8 cellular contexts compared by ENCODE assay signal in the genomic region with DNA sequence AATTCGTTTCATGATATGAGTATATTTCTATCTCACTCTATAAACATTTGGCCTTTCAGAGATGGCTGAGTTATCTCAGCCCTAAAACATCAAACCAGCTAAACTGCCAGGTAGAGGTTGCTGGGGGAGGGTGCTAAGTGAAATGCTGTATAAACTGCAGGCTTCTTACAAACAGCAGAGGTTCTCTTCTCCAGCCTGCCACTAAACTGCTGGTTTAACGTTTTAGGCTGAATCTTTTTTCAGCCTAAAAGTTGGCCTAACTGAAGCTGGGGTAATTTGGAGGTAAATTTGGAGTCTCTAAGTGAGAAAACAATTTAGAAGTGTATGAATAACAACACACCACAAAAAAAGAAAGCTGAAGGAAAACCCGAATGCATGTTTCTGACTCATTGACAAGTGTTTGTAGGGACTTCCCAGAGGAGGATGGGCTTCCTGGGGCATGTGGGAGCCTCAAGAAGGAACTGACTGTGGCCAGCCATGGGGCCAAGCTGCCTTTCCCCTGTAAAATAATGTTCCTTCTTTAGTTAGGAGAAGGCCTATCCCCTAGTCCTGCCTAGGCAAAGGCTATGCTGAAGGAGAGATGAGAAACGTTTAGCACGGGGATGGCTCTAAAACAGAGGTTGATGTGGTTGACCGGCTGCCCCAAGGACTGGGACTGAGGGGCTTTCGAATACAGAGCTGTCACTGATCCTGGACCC. TPM values are rescaled to one million over a fixed set of nuclear protein-coding genes. Genes with fewer than 3 reads are reported as not detected.
DNase-seq lines count a peak whose midpoint lies in the region; ATAC-seq, FAIRE-seq and TF ChIP-seq lines count a peak whose summit lies in the region.

No MANE protein-coding gene starts in this region.

- H3K9me3 ChIP-seq in right lobe of liver (no peaks in the 10 kb centered on the region), HepG2 (ENCODE audit: low read length) (no peaks in the 10 kb centered on the region), mesenchymal stem cell (ENCODE audit: control insufficient read depth, low read length) (no peaks in the 10 kb centered on the region)

- peak overlapping the region; percentile 67 to 73 for H3K18ac ChIP-seq in mesenchymal stem cell (ENCODE audit: low read depth in 1 of 2, low read length in 2 of 2)

- peak in 3 of 4 donors; percentile 11 to 65 (median 34) for ATAC-seq in right lobe of liver
- ATAC-seq in HepG2 = no peak
- peak; percentile 59 for ATAC-seq in HG03442 (IDR thresholded peaks at IDR 0.05; ENCODE audit: unreplicated experiment)

- no peaks in the 10 kb centered on the region for H3K27me3 ChIP-seq in right lobe of liver
- H3K27me3 ChIP-seq in HepG2 (ENCODE audit: control insufficient read depth in 1 of 2, insufficient read depth in 2 of 2, low read length in 2 of 2) = peaks cover 0 to 20% of the 10 kb centered on the region in 2 experiments; a peak in 3 of 5 replicates
- H3K27me3 ChIP-seq in mesenchymal stem cell (ENCODE audit: control insufficient read depth in 1 of 2, insufficient read depth in 1 of 2, low read length in 2 of 2) = no peaks in the 10 kb centered on the region

- no peaks in the 10 kb centered on the region for H4K20me1 ChIP-seq in HepG2 (ENCODE audit: insufficient read depth, low read length)

- no peak overlapping the region for H2BK120ac ChIP-seq in mesenchymal stem cell (ENCODE audit: low read depth, low read length)

- H2AFZ ChIP-seq in HepG2 (ENCODE audit: low read length) (no peak overlapping the region), mesenchymal stem cell (ENCODE audit: low read depth, low read length) (no peak overlapping the region)

- TF ChIP-seq POLR2A in right lobe of liver (IDR thresholded peaks at IDR 0.05) (no peak), HepG2 (IDR thresholded peaks at IDR 0.05; ENCODE audit: insufficient read depth in 1 of 2, low read depth in 2 of 2, low read length in 2 of 2) (no peak)

- no peak overlapping the region for H4K91ac ChIP-seq in mesenchymal stem cell (ENCODE audit: low read length)

- no peak for TF ChIP-seq RAD21 in HepG2 (CRISPR knock-in tag; IDR thresholded peaks at IDR 0.05)

- no TSS peak for BruUV-seq in HepG2 (replicated peaks; lab: Mats Ljungman, UMichigan)

- H3K4me2 ChIP-seq in HepG2 (ENCODE audit: low read depth, low read length) (no peak overlapping the region), mesenchymal stem cell (ENCODE audit: low read length, poor library complexity, severe bottlenecking) (no peak overlapping the region)

- no peaks in the 10 kb centered on the region for H3K4me1 ChIP-seq in right lobe of liver
- no peaks in the 10 kb centered on the region for H3K4me1 ChIP-seq in HepG2 (ENCODE audit: insufficient read depth, low read length)
- peaks cover 6% of the 10 kb centered on the region for H3K4me1 ChIP-seq in mesenchymal stem cell (ENCODE audit: control insufficient read depth, insufficient read depth, low read depth, low read length)

- peak overlapping the region; percentile 3 for H2BK5ac ChIP-seq in mesenchymal stem cell (ENCODE audit: low read depth, low read length, poor library complexity, severe bottlenecking)

- intact Hi-C loops in right lobe of liver (cut with DNase I) = no loop called here
- intact Hi-C loops in HepG2 (cut with micrococcal nuclease; ENCODE audit: unreplicated experiment) = no loop called here

- in situ Hi-C loops in HepG2 (cut with HindIII; ENCODE audit: extremely low pct_ligation_motif_present, low pct_unique_long_range_greater_than_20kb) = no loop called here

- DNase-seq in right lobe of liver = peak in 1 of 3 donors; percentile 28
- DNase-seq in HepG2 (ENCODE audit: low spot score) = no peak
- peak; percentile 70 for DNase-seq in activated CD8-positive, alpha-beta memory T cell treated with anti-CD3 and anti-CD28 coated beads, Interleukin-2, amount 50 U/mL, for 48 hours
- peak; percentile 81 for DNase-seq in mesenchymal stem cell
- DNase-seq in KG1 (lab: John Stamatoyannopoulos, UW) = no peak
- DNase-seq in SK-N-DZ (ENCODE audit: low spot score) = no peak
- no peak for DNase-seq in germinal center (ENCODE audit: low spot score)

- H3K4ac ChIP-seq in mesenchymal stem cell (ENCODE audit: low read depth in 1 of 2, low read length in 2 of 2) = no peak overlapping the region

- peak overlapping the region in 1 of 2 experiments; percentile 2 for H3K23ac ChIP-seq in mesenchymal stem cell (ENCODE audit: low read length in 2 of 2)

- CTCF ChIA-PET in HepG2 (lab: Yijun Ruan, JAX; ENCODE audit: low intra/inter-chr PET ratio, low total read pairs) = no interaction called here

- H3K79me1 ChIP-seq in mesenchymal stem cell (replicated peaks; ENCODE audit: low read length, poor library complexity, severe bottlenecking) = no peaks in the 10 kb centered on the region

- TF ChIP-seq EP300 in HepG2 (IDR thresholded peaks at IDR 0.05; ENCODE audit: low read depth in 2 of 2, low read length in 2 of 2) = no peak
- no peak for TF ChIP-seq EP300 in HepG2 (CRISPR knock-in tag; IDR thresholded peaks at IDR 0.05; ENCODE audit: borderline replicate concordance)

- 59% methylated on average over 7 of the region's 7 CpGs for WGBS in right lobe of liver (ENCODE audit: insufficient coverage, low coverage, low lambda C conversion rate, missing lambda C conversion rate)
- 0% methylated on average over 7 of the region's 7 CpGs for WGBS in HepG2 (ENCODE audit: low lambda C conversion rate)
- 75% methylated on average over 5 of the region's 7 CpGs for WGBS in mesenchymal stem cell

- H2AK5ac ChIP-seq in mesenchymal stem cell (ENCODE audit: low read length, severe bottlenecking) = peak overlapping the region; percentile 43

- peak overlapping the region; percentile 37 to 57 for H2BK12ac ChIP-seq in mesenchymal stem cell (ENCODE audit: low read length in 2 of 2)

- H3K9ac ChIP-seq in HepG2 (ENCODE audit: insufficient read depth, low read depth, low read length) (no peak overlapping the region), mesenchymal stem cell (ENCODE audit: low read length) (peak overlapping the region; percentile 66)

- H4K8ac ChIP-seq in mesenchymal stem cell (ENCODE audit: low read length) = no peak overlapping the region

- no peak overlapping the region for H3K14ac ChIP-seq in mesenchymal stem cell (ENCODE audit: low read length in 2 of 2)

- H3K27ac ChIP-seq in right lobe of liver (no peak overlapping the region), HepG2 (ENCODE audit: extremely low read length, insufficient read depth, low read length) (no peak overlapping the region), mesenchymal stem cell (ENCODE audit: low read length, poor library complexity, severe bottlenecking) (peak overlapping the region; percentile 55)

- POLR2A ChIA-PET in HepG2 (lab: Yijun Ruan, JAX) = no interaction called here

- no peak overlapping the region for H2BK15ac ChIP-seq in mesenchymal stem cell (ENCODE audit: low read depth, poor library complexity, severe bottlenecking)

- H3K36me3 ChIP-seq in right lobe of liver (no peaks in the 10 kb centered on the region), HepG2 (replicated peaks in 1 of 2; ENCODE audit: control insufficient read depth in 1 of 2, insufficient read depth in 2 of 2, low read length in 2 of 2) (no peaks in the 10 kb centered on the region), mesenchymal stem cell (ENCODE audit: control insufficient read depth in 1 of 2, insufficient read depth in 2 of 2, low read depth in 1 of 2, low read length in 2 of 2) (no peaks in the 10 kb centered on the region)

- no peak for FAIRE-seq in HepG2 (lab: Jason Lieb, UNC)

- TF ChIP-seq CTCF in right lobe of liver (IDR thresholded peaks at IDR 0.05) (no peak), HepG2 (CRISPR knock-in tag; IDR thresholded peaks at IDR 0.05) (no peak)

- H3K4me3 ChIP-seq in right lobe of liver = no peak overlapping the region
- no peak overlapping the region for H3K4me3 ChIP-seq in HepG2 (replicated peaks in 1 of 3; ENCODE audit: insufficient read depth in 1 of 3, low read depth in 2 of 3, low read length in 3 of 3)
- peak overlapping the region in 1 of 2 experiments; percentile 47 for H3K4me3 ChIP-seq in mesenchymal stem cell (ENCODE audit: insufficient read depth in 1 of 2, low read depth in 1 of 2, low read length in 2 of 2)

- no peaks in the 10 kb centered on the region for H3K79me2 ChIP-seq in HepG2 (ENCODE audit: insufficient read depth, low read length)

TF ChIP-seq in HepG2, 621 proteins besides CTCF, POLR2A, EP300 and RAD21:
- no peak for TF ChIP-seq TBX2 (CRISPR knock-in tag; IDR thresholded peaks at IDR 0.05; ENCODE audit: borderline replicate concordance)
- no peak for TF ChIP-seq ZMAT3 (CRISPR knock-in tag; conservative IDR thresholded peaks at IDR 0.05)
- TF ChIP-seq NFE2L2 (IDR thresholded peaks at IDR 0.05; ENCODE audit: low read length) = no peak

RNA-seq across cellular contexts. Expression of gene SLC28A3, which starts 44.3 kb away (rescaled TPM):
- total RNA-seq in right lobe of liver (under 1 TPM; 0.07 to 0.16 (median 0.12) TPM), HepG2 (2016; rRNA removed; fragmentation: Illumina TruSeq; extraction: Trizol) (not detected in 2 replicates)
- total RNA-seq in HepG2 (2016; cell fraction: cytosol; rRNA removed; fragmentation: Illumina TruSeq; extraction: Trizol; ENCODE audit: low read depth) = not detected in 2 replicates
- not detected in 2 replicates for total RNA-seq in HepG2 (2016; cell fraction: insoluble cytoplasmic fraction; rRNA removed; fragmentation: Illumina TruSeq; extraction: Trizol)
- not detected in 2 replicates for total RNA-seq in HepG2 (2016; cell fraction: membrane; rRNA removed; fragmentation: Illumina TruSeq; extraction: Trizol)
- total RNA-seq in HepG2 (2016; cell fraction: nucleus; rRNA removed; fragmentation: Illumina TruSeq; extraction: Trizol) = not detected in 2 replicates
- polyA plus RNA-seq in HepG2 (2011; rRNA removed) = not detected in 2 replicates
- not detected in 2 replicates for polyA plus RNA-seq in HepG2 (2011; cell fraction: cytosol; rRNA removed)
- polyA plus RNA-seq in HepG2 (2011; cell fraction: nucleus; rRNA removed) = not detected in 2 replicates
- not detected in 2 replicates for polyA plus RNA-seq in HepG2 (2012)
- not detected in 2 replicates for polyA plus RNA-seq in HepG2 (2016; cell fraction: cytosol; fragmentation: Illumina TruSeq; extraction: Trizol; ENCODE audit: low read depth)
- not detected in 2 replicates for polyA plus RNA-seq in HepG2 (2016; cell fraction: insoluble cytoplasmic fraction; fragmentation: Illumina TruSeq; extraction: Trizol; ENCODE audit: low read depth)
- not detected in 2 replicates for polyA plus RNA-seq in HepG2 (2016; cell fraction: membrane; fragmentation: Illumina TruSeq; extraction: Trizol; ENCODE audit: low read depth)
- not detected in 2 replicates for polyA plus RNA-seq in HepG2 (2016; cell fraction: nucleus; fragmentation: Illumina TruSeq; extraction: Trizol; ENCODE audit: insufficient read depth, low read depth)
- not detected in 2 replicates for polyA minus RNA-seq in HepG2 (2011; rRNA and poly(A)+ RNA removed; ENCODE audit: low replicate concordance)
- polyA minus RNA-seq in HepG2 (2011; cell fraction: cytosol; rRNA and poly(A)+ RNA removed) = not detected in 2 replicates
- not detected in 2 replicates for polyA minus RNA-seq in HepG2 (2011; cell fraction: nucleus; rRNA and poly(A)+ RNA removed)
- 0.33 TPM for polyA plus RNA-seq in mesenchymal stem cell (2013, experiment 1 of 2)
- polyA plus RNA-seq in mesenchymal stem cell (2013, experiment 2 of 2) = 0.30 TPM
- polyA plus RNA-seq in SK-N-DZ (2014; cell fraction: cytosol; rRNA removed) = not detected in 2 replicates
- not detected in 2 replicates for polyA plus RNA-seq in SK-N-DZ (2014; cell fraction: nucleus; rRNA removed)

Comparison
In these comparisons a context has a peak if more than half of its experiments do, and no peak if none do; other contexts are left out.
1. DNase-seq: peak in activated CD8-positive, alpha-beta memory T cell treated with anti-CD3 and anti-CD28 coated beads, Interleukin-2, amount 50 U/mL, for 48 hours (single experiment) and mesenchymal stem cell (single experiment); none in HepG2 (single experiment), KG1 (single experiment), SK-N-DZ (single experiment) and germinal center (single experiment).